28 cellular contexts compared by ENCODE assay signal in the genomic region with DNA sequence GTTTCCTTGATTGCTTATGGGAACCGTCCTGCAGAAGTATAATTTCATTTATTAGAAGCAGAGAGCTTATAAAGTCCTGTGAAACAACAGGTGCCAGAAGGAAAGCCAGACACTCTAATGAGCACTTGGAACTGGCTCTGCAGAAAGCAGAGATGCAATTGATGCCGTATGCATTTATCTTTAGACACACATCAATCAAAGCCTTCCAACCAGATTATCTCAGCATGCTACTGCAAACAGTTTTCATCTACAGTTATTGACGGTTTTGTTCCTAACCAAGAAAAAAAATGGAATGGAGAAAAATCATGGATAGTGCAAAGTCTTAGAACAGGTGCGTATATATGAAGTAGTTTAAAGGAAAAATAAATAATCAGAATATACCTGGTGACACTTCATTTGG.
"Had no signal": no experiment of that assay in that cellular context is flagged by ENCODE, and none has a peak within 500 bp of the region (broad histone marks: within the 10 kb centered on the region; RNA-seq: fewer than 3 reads in every experiment).

No MANE protein-coding gene starts in this region.

- H3K4me1 Mint-ChIP-seq: activated CD4-positive, alpha-beta T cell treated with anti-CD3 and anti-CD28 coated beads, Interleukin-2, amount 10 ng/mL, durations not matched to agents 7 days and 5 days had no signal

- H3K4me3 Mint-ChIP-seq: activated CD4-positive, alpha-beta memory T cell treated with anti-CD3 and anti-CD28 coated beads for 36 hours; activated CD4-positive, alpha-beta T cell treated with anti-CD3 and anti-CD28 coated beads, Interleukin-2, amount 10 ng/mL, durations not matched to agents 7 days and 5 days; activated naive CD4-positive, alpha-beta T cell treated with anti-CD3 and anti-CD28 coated beads for 36 hours; activated naive CD8-positive, alpha-beta T cell; activated T-helper 17 cell treated with anti-CD3 and anti-CD28 coated beads, Interleukin-2, amount 50 U/mL, for 72 hours; brain had no signal

- H3K36me3 ChIP-seq: cardiac muscle cell had no signal

- H3K27ac Mint-ChIP-seq: activated CD4-positive, alpha-beta memory T cell treated with anti-CD3 and anti-CD28 coated beads for 36 hours; activated CD4-positive, alpha-beta T cell treated with anti-CD3 and anti-CD28 coated beads, Interleukin-2, amount 10 ng/mL, durations not matched to agents 7 days and 5 days; activated naive CD4-positive, alpha-beta T cell treated with anti-CD3 and anti-CD28 coated beads for 36 hours; activated naive CD8-positive, alpha-beta T cell; activated T-helper 17 cell treated with anti-CD3 and anti-CD28 coated beads, Interleukin-2, amount 50 U/mL, for 72 hours had no signal

- FAIRE-seq: astrocyte had no signal

- DNase-seq: activated CD4-positive, alpha-beta memory T cell treated with anti-CD3 and anti-CD28 coated beads for 36 hours; activated CD4-positive, alpha-beta T cell treated with anti-CD3 and anti-CD28 coated beads, Interleukin-2, amount 10 ng/mL, durations not matched to agents 7 days and 5 days; activated CD4-positive, CD25-positive, alpha-beta regulatory T cell; activated CD8-positive, alpha-beta memory T cell treated with anti-CD3 and anti-CD28 coated beads for 24 hours; activated gamma-delta T cell; activated naive CD4-positive, alpha-beta T cell treated with anti-CD3 and anti-CD28 coated beads for 36 hours; activated T-cell treated with anti-CD3 and anti-CD28 coated beads, Interleukin-2, amount 50 U/mL, for 48 hours; amygdala; Karpas-422; NCI-H1105 treated with DMSO at 0.1 percent for 48 hours; NCI-H1694 treated with DMSO at 0.1 percent for 48 hours; NCI-H2029 treated with DMSO at 0.1 percent for 48 hours; NCI-H2227 treated with DMSO at 0.1 percent for 48 hours; NCI-H446 treated with DMSO at 0.1 percent for 48 hours; NCI-H524 treated with DMSO at 0.1 percent for 48 hours; NK-92 treated with Interleukin-12 subunit alpha and Interleukin-12 subunit beta, amount 100 ng/mL, for 24 hours; OCI-M1; RPMI8226; T-helper 1 cell had no signal

- H3K4me3 ChIP-seq: cardiac muscle cell, SK-N-MC had no signal

- H3K36me3 Mint-ChIP-seq: activated CD4-positive, alpha-beta memory T cell treated with anti-CD3 and anti-CD28 coated beads for 36 hours; activated naive CD8-positive, alpha-beta T cell; brain had no signal

- H3K27me3 ChIP-seq: cardiac muscle cell had no signal

- H3K27me3 Mint-ChIP-seq: activated CD4-positive, alpha-beta memory T cell treated with anti-CD3 and anti-CD28 coated beads for 36 hours; activated naive CD8-positive, alpha-beta T cell; activated T-helper 17 cell treated with anti-CD3 and anti-CD28 coated beads, Interleukin-2, amount 50 U/mL, for 72 hours had no signal

- ATAC-seq: activated T-helper 17 cell treated with anti-CD3 and anti-CD28 coated beads, Interleukin-2, amount 50 U/mL, for 72 hours; Panc1; Right ventricle myocardium inferior had no signal

- H3K9me3 Mint-ChIP-seq: activated CD4-positive, alpha-beta memory T cell treated with anti-CD3 and anti-CD28 coated beads for 36 hours; activated naive CD4-positive, alpha-beta T cell treated with anti-CD3 and anti-CD28 coated beads for 36 hours had no signal

- H3K27ac ChIP-seq: cardiac muscle cell, SK-N-MC, VCaP had no signal
